ENCODE assay signal across 1 cellular context in the genomic region with DNA sequence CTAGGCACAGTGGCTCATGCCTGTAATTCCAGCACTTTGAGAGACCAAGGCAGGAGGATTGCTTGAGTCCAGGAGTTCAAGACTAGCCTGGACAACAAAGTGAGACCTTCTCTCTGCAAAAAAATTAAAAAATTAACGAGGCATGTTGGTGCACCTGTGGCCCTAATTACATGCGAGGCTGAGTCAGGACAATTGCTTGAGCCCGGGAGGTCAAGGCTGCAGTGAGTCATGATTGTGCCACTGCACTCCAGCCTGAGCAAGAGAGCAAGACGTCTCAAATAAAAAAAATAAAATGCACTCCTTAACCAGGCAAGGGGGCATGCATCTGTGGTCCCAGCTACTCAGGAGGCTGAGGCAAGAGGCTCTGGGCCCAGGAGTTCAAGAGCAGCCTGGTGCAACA. TPM values are rescaled to one million over a fixed set of nuclear protein-coding genes. Genes with fewer than 3 reads are reported as not detected.
"Had no signal": no experiment of that assay in that cellular context is flagged by ENCODE, and none has a peak within 500 bp of the region (broad histone marks: within the 10 kb centered on the region; RNA-seq: fewer than 3 reads in every experiment).

No MANE protein-coding gene starts in this region.

RNA-seq across cellular contexts. Expression of a gene that starts 53.0 kb away (rescaled TPM):
- total RNA-seq: chondrocyte had no signal
